ENCODE assay signal across 8 cellular contexts in genomic region chr12:26939192-26939832, GRCh38. TPM values are rescaled to one million over a fixed set of nuclear protein-coding genes. Genes with fewer than 3 reads are reported as not detected.
DNase-seq lines count a peak whose midpoint lies in the region; ATAC-seq and TF ChIP-seq lines count a peak whose summit lies in the region.

No MANE protein-coding gene starts in this region.

- H3K27me3 Mint-ChIP-seq in progenitor cell of endocrine pancreas, result no peaks in the 10 kb centered on the region

- peaks cover 42% of the 10 kb centered on the region for H3K4me1 Mint-ChIP-seq in progenitor cell of endocrine pancreas (ENCODE audit: low read depth)

- H3K36me3 ChIP-seq in left ventricle myocardium inferior, result no peaks in the 10 kb centered on the region
- H3K36me3 ChIP-seq in SJSA1, result peaks cover 7% of the 10 kb centered on the region
- peaks cover 0 to under 1% (median 0%) of the 10 kb centered on the region in 3 donors for H3K36me3 ChIP-seq in esophagus squamous epithelium

- WGBS in esophagus squamous epithelium, 2 donors, result 2% methylated on average over 9 of the region's 9 CpGs

- TF ChIP-seq CTCF in left ventricle myocardium inferior (IDR thresholded peaks at IDR 0.05; ENCODE audit: borderline replicate concordance) (no peak), esophagus squamous epithelium (IDR thresholded peaks at IDR 0.05) (no peak), progenitor cell of endocrine pancreas (IDR thresholded peaks at IDR 0.05; ENCODE audit: unreplicated experiment) (no peak)

- peaks cover 87% of the 10 kb centered on the region for H3K4me1 ChIP-seq in left ventricle myocardium inferior
- peaks cover 31% of the 10 kb centered on the region for H3K4me1 ChIP-seq in SJSA1 (replicated peaks)
- H3K4me1 ChIP-seq in esophagus squamous epithelium, result peaks cover 9 to 82% (median 17%) of the 10 kb centered on the region in 3 donors

- H3K27me3 ChIP-seq in left ventricle myocardium inferior (ENCODE audit: low read depth) (no peaks in the 10 kb centered on the region), SJSA1 (replicated peaks) (no peaks in the 10 kb centered on the region), esophagus squamous epithelium (no peaks in the 10 kb centered on the region)

- H3K9me3 ChIP-seq in left ventricle myocardium inferior (replicated peaks) (peaks cover 4% of the 10 kb centered on the region), SJSA1 (replicated peaks) (no peaks in the 10 kb centered on the region), esophagus squamous epithelium (no peaks in the 10 kb centered on the region)

- DNase-seq in left ventricle myocardium inferior (no peak), Right ventricle myocardium inferior (ENCODE audit: missing footprints) (no peak), SJSA1 (ENCODE audit: low read depth in 1 of 2, low spot score in 2 of 2) (peak in 1 of 2 experiments; percentile 9), esophagus squamous epithelium (lab: John Stamatoyannopoulos, UW) (no peak), progenitor cell of endocrine pancreas (ENCODE audit: low spot score, unreplicated experiment) (no peak), kidney tubule cell (ENCODE audit: low spot score) (no peak)

- ATAC-seq in Right ventricle myocardium inferior (no peak), HG03520 (IDR thresholded peaks at IDR 0.05; ENCODE audit: unreplicated experiment) (no peak), GM19328 (IDR thresholded peaks at IDR 0.05; ENCODE audit: unreplicated experiment) (no peak)

- peaks cover 5% of the 10 kb centered on the region for H3K9me3 Mint-ChIP-seq in progenitor cell of endocrine pancreas (ENCODE audit: low read depth)

- peak overlapping the region; percentile 100 for H3K27ac Mint-ChIP-seq in progenitor cell of endocrine pancreas

- H3K27ac ChIP-seq in left ventricle myocardium inferior (replicated peaks) (peak overlapping the region; percentile 98), SJSA1 (no peak overlapping the region), esophagus squamous epithelium (peak overlapping the region; percentile 95 to 99 (median 96))

- peak overlapping the region; percentile 93 for H3K4me3 ChIP-seq in left ventricle myocardium inferior
- peak overlapping the region; percentile 85 for H3K4me3 ChIP-seq in SJSA1
- peak overlapping the region; percentile 89 to 98 (median 95) for H3K4me3 ChIP-seq in esophagus squamous epithelium

- H3K36me3 Mint-ChIP-seq in progenitor cell of endocrine pancreas (ENCODE audit: insufficient read depth), result peaks cover 15% of the 10 kb centered on the region

- no peak for TF ChIP-seq POLR2A in esophagus squamous epithelium (IDR thresholded peaks at IDR 0.05)

- intact Hi-C loops in left ventricle myocardium inferior (cut with micrococcal nuclease), result no loop called here
- intact Hi-C loops in Right ventricle myocardium inferior (cut with DNase I), result no loop called here
- intact Hi-C loops in esophagus squamous epithelium (cut with DNase I), result no loop called here

- peak overlapping the region; percentile 97 for H3K4me3 Mint-ChIP-seq in progenitor cell of endocrine pancreas (ENCODE audit: low read depth)

RNA-seq across cellular contexts. Expression of gene FGFR1OP2, which starts 1.0 kb away (rescaled TPM):
- 33.9 TPM for total RNA-seq in left ventricle myocardium inferior
- total RNA-seq in Right ventricle myocardium inferior, result 30.6 TPM
- total RNA-seq in SJSA1 (2014; rRNA removed; shearing (Covaris generic)), result 77.0 and 104 TPM in 2 replicates
- total RNA-seq in esophagus squamous epithelium, result 10 to 100 TPM; 26.6 to 65.4 (median 41.3) TPM
- total RNA-seq in progenitor cell of endocrine pancreas, result 77.0 and 77.5 TPM in 2 replicates

RNA-seq across cellular contexts. Expression of gene INTS13, which starts 1.5 kb away (rescaled TPM):
- total RNA-seq in left ventricle myocardium inferior (24.4 TPM), Right ventricle myocardium inferior (23.7 TPM), esophagus squamous epithelium (10 to 100 TPM; 16.1 to 49.7 (median 28.6) TPM), progenitor cell of endocrine pancreas (36.3 and 36.9 TPM in 2 replicates)
- 35.7 and 58.9 TPM in 2 replicates for total RNA-seq in SJSA1 (2014; rRNA removed; shearing (Covaris generic))
